In genomic region chr16:79270011-79270410, GRCh38 we compare ENCODE assay signal across 23 cellular contexts.
A peak's percentile ranks its signal among the peaks of the same experiment; 100 is the strongest.
DNase-seq lines count a peak whose midpoint lies in the region; ATAC-seq and TF ChIP-seq lines count a peak whose summit lies in the region.
"Had no signal": no experiment of that assay in that cellular context is flagged by ENCODE, and none has a peak within 500 bp of the region (broad histone marks: within the 10 kb centered on the region; RNA-seq: fewer than 3 reads in every experiment).

No MANE protein-coding gene starts in this region.

- CTCF ChIA-PET in CD4-positive, alpha-beta memory T cell (lab: Charles Lee; ENCODE audit: partially characterized antibody), result interaction anchor here (1.1 to 8.7 kb wide), 7 partner anchors 10 to 332 kb away, joined by 5 to 109 read pairs (median 17); no protein-coding TSS in a partner anchor
- CTCF ChIA-PET in activated CD8-positive, alpha-beta T cell treated with anti-CD3 and anti-CD28 coated beads for 36 hours (lab: Charles Lee), result interaction anchor here (0.7 to 1.3 kb wide), 5 partner anchors 8 to 332 kb away, joined by 3 to 5 read pairs (median 4); no protein-coding TSS in a partner anchor

- no peaks in the 10 kb centered on the region for H3K9me2 ChIP-seq in Karpas-422 (replicated peaks; ENCODE audit: insufficient read depth, low read length)

- no peak overlapping the region for H2AFZ ChIP-seq in Karpas-422 (ENCODE audit: low read length)

- no peaks in the 10 kb centered on the region for H3K79me2 ChIP-seq in Karpas-422 (ENCODE audit: low read length)

- DNase-seq in activated T-cell treated with anti-CD3 and anti-CD28 coated beads, Interleukin-2, amount 50 U/mL, for 24 hours, result no peak
- no peak for DNase-seq in activated T-cell treated with anti-CD3 and anti-CD28 coated beads, Interleukin-2, amount 50 U/mL, for 1 hour
- DNase-seq in CD4-positive, alpha-beta memory T cell, result no peak
- DNase-seq in activated CD8-positive, alpha-beta T cell treated with anti-CD3 and anti-CD28 coated beads for 36 hours, result no peak
- no peak for DNase-seq in effector memory CD8-positive, alpha-beta T cell
- DNase-seq in DMS114 treated with DMSO at 0.1 percent for 48 hours (lab: John Stamatoyannopoulos, UW; ENCODE audit: unreplicated experiment) (no peak), Karpas-422 (no peak), CD14-positive monocyte (ENCODE audit: low spot score) (no peak)
- DNase-seq: BE2C, hypothalamus, left ventricle myocardium inferior, NCI-H1092 treated with DMSO at 0.1 percent for 48 hours, NCI-H187 treated with DMSO at 0.1 percent for 48 hours, NCI-H526 treated with DMSO at 0.1 percent for 48 hours, ovary, retina, SJCRH30, small intestine had no signal

- no peak overlapping the region for H3K4me3 ChIP-seq in CD4-positive, alpha-beta memory T cell (ENCODE audit: low read length in 2 of 2)
- no peak overlapping the region for H3K4me3 ChIP-seq in Karpas-422 (ENCODE audit: low read length)
- H3K4me3 ChIP-seq: coronary artery, HAP-1, left ventricle myocardium inferior, ovary, SJCRH30, suprapubic skin had no signal

- no peak overlapping the region for H3K4me2 ChIP-seq in Karpas-422 (ENCODE audit: low read depth, low read length, poor library complexity, severe bottlenecking)

- H3K27me3 Mint-ChIP-seq in activated T-cell treated with anti-CD3 and anti-CD28 coated beads, Interleukin-2, amount 50 U/mL, for 24 hours, result peaks cover 16% of the 10 kb centered on the region
- peaks cover 0 to 2% of the 10 kb centered on the region in 2 donors for H3K27me3 Mint-ChIP-seq in CD4-positive, alpha-beta memory T cell
- H3K27me3 Mint-ChIP-seq in activated CD8-positive, alpha-beta T cell treated with anti-CD3 and anti-CD28 coated beads for 36 hours, result peaks cover 47% of the 10 kb centered on the region
- H3K27me3 Mint-ChIP-seq in effector memory CD8-positive, alpha-beta T cell, result no peaks in the 10 kb centered on the region
- H3K27me3 Mint-ChIP-seq in CD14-positive monocyte (ENCODE audit: low read depth in 3 of 3), result peaks cover 2 to 15% (median 6%) of the 10 kb centered on the region in 3 donors

- H3K4me1 ChIP-seq in CD4-positive, alpha-beta memory T cell (ENCODE audit: insufficient read depth, low read length), result peaks cover 70% of the 10 kb centered on the region
- H3K4me1 ChIP-seq in Karpas-422 (ENCODE audit: low read length), result peaks cover 6% of the 10 kb centered on the region
- H3K4me1 ChIP-seq: BE2C, HAP-1, left ventricle myocardium inferior, SJCRH30, suprapubic skin had no signal

- no peak overlapping the region for H3K27ac ChIP-seq in CD4-positive, alpha-beta memory T cell (ENCODE audit: low read depth, low read length)
- H3K27ac ChIP-seq in Karpas-422 (ENCODE audit: low read length), result no peak overlapping the region
- H3K27ac ChIP-seq: coronary artery, HL-60, left ventricle myocardium inferior, ovary, SJCRH30, suprapubic skin had no signal

- no peaks in the 10 kb centered on the region for H3K9me3 ChIP-seq in CD4-positive, alpha-beta memory T cell (ENCODE audit: control insufficient read depth in 1 of 2, low read length in 2 of 2)
- H3K9me3 ChIP-seq in Karpas-422 (ENCODE audit: low read length), result no peaks in the 10 kb centered on the region
- H3K9me3 ChIP-seq: BE2C, HAP-1, left ventricle myocardium inferior, ovary, SJCRH30, suprapubic skin had no signal

- H3K9ac ChIP-seq in Karpas-422 (ENCODE audit: low read length), result no peak overlapping the region

- peak overlapping the region; percentile 42 for H3K4me3 Mint-ChIP-seq in activated T-cell treated with anti-CD3 and anti-CD28 coated beads, Interleukin-2, amount 50 U/mL, for 24 hours
- H3K4me3 Mint-ChIP-seq in CD4-positive, alpha-beta memory T cell, result peak overlapping the region in 5 of 8 donors; percentile 47 to 88 (median 83)
- H3K4me3 Mint-ChIP-seq in activated CD8-positive, alpha-beta T cell treated with anti-CD3 and anti-CD28 coated beads for 36 hours, result peak overlapping the region; percentile 24
- peak overlapping the region; percentile 60 to 70 for H3K4me3 Mint-ChIP-seq in effector memory CD8-positive, alpha-beta T cell
- no peak overlapping the region for H3K4me3 Mint-ChIP-seq in CD14-positive monocyte

- ATAC-seq in activated CD8-positive, alpha-beta T cell treated with anti-CD3 and anti-CD28 coated beads for 36 hours, result peak; percentile 3
- no peak for ATAC-seq in effector memory CD8-positive, alpha-beta T cell (replicated peaks)
- ATAC-seq: naive thymus-derived CD8-positive, alpha-beta T cell had no signal

- peaks cover 86% of the 10 kb centered on the region for H3K4me1 Mint-ChIP-seq in activated T-cell treated with anti-CD3 and anti-CD28 coated beads, Interleukin-2, amount 50 U/mL, for 24 hours (ENCODE audit: low read depth)
- H3K4me1 Mint-ChIP-seq in CD4-positive, alpha-beta memory T cell, result peaks cover 63 to 86% (median 70%) of the 10 kb centered on the region in 4 donors
- peaks cover 64% of the 10 kb centered on the region for H3K4me1 Mint-ChIP-seq in activated CD8-positive, alpha-beta T cell treated with anti-CD3 and anti-CD28 coated beads for 36 hours (ENCODE audit: low read depth)
- peaks cover 63 to 66% of the 10 kb centered on the region in 2 donors for H3K4me1 Mint-ChIP-seq in effector memory CD8-positive, alpha-beta T cell (ENCODE audit: low read depth in 2 of 2)
- H3K4me1 Mint-ChIP-seq in CD14-positive monocyte, result peaks cover 31% of the 10 kb centered on the region

- H3K27ac Mint-ChIP-seq in activated T-cell treated with anti-CD3 and anti-CD28 coated beads, Interleukin-2, amount 50 U/mL, for 24 hours, result peak overlapping the region; percentile 96
- H3K27ac Mint-ChIP-seq in CD4-positive, alpha-beta memory T cell, result peak overlapping the region; percentile 81 to 96 (median 91)
- peak overlapping the region; percentile 84 for H3K27ac Mint-ChIP-seq in activated CD8-positive, alpha-beta T cell treated with anti-CD3 and anti-CD28 coated beads for 36 hours
- peak overlapping the region in 1 of 2 donors; percentile 87 for H3K27ac Mint-ChIP-seq in effector memory CD8-positive, alpha-beta T cell
- H3K27ac Mint-ChIP-seq in CD14-positive monocyte, result peak overlapping the region in 2 of 7 donors; percentile 38 to 65

- peaks cover 8% of the 10 kb centered on the region for H3K9me3 Mint-ChIP-seq in activated T-cell treated with anti-CD3 and anti-CD28 coated beads, Interleukin-2, amount 50 U/mL, for 24 hours
- H3K9me3 Mint-ChIP-seq in CD4-positive, alpha-beta memory T cell, result no peaks in the 10 kb centered on the region
- no peaks in the 10 kb centered on the region for H3K9me3 Mint-ChIP-seq in activated CD8-positive, alpha-beta T cell treated with anti-CD3 and anti-CD28 coated beads for 36 hours
- H3K9me3 Mint-ChIP-seq in effector memory CD8-positive, alpha-beta T cell, result no peaks in the 10 kb centered on the region
- H3K9me3 Mint-ChIP-seq in CD14-positive monocyte, result peaks cover 0 to 3% (median 0%) of the 10 kb centered on the region in 7 donors

- no peak for TF ChIP-seq CTCF in activated CD8-positive, alpha-beta T cell treated with anti-CD3 and anti-CD28 coated beads for 36 hours (IDR thresholded peaks at IDR 0.05)
- TF ChIP-seq CTCF in CD14-positive monocyte (IDR thresholded peaks at IDR 0.05), result no peak

- no peaks in the 10 kb centered on the region for H3K36me3 ChIP-seq in CD4-positive, alpha-beta memory T cell (ENCODE audit: insufficient read depth, low read length)
- no peaks in the 10 kb centered on the region for H3K36me3 ChIP-seq in Karpas-422 (ENCODE audit: insufficient read depth, low read length)
- H3K36me3 ChIP-seq: BE2C, HAP-1, left ventricle myocardium inferior, ovary, SJCRH30, suprapubic skin had no signal

- intact Hi-C loops in CD4-positive, alpha-beta memory T cell (cut with micrococcal nuclease), result loop anchor here (5.0 to 10.0 kb wide), 4 partner anchors 115 to 563 kb away; no protein-coding TSS in a partner anchor
- intact Hi-C loops in activated CD8-positive, alpha-beta T cell treated with anti-CD3 and anti-CD28 coated beads for 36 hours (cut with micrococcal nuclease), result loop anchor here (5.0 kb wide), 1 partner anchor 188 kb away; no protein-coding TSS in a partner anchor
- intact Hi-C loops in CD14-positive monocyte (cut with micrococcal nuclease), result no loop called here

- H3K27me3 ChIP-seq in CD4-positive, alpha-beta memory T cell (ENCODE audit: insufficient read depth, low read length), result no peaks in the 10 kb centered on the region
- H3K27me3 ChIP-seq in Karpas-422 (ENCODE audit: low read length), result no peaks in the 10 kb centered on the region
- H3K27me3 ChIP-seq: BE2C, ovary, SJCRH30, suprapubic skin had no signal

- no peaks in the 10 kb centered on the region for H4K20me1 ChIP-seq in Karpas-422 (ENCODE audit: insufficient read depth, low read depth, low read length)

- POLR2A ChIA-PET in CD4-positive, alpha-beta memory T cell (lab: Charles Lee; ENCODE audit: partially characterized antibody), result interaction anchor here (0.9 to 9.0 kb wide), 9 partner anchors 9 to 331 kb away, joined by 3 to 146 read pairs (median 6); partner anchors contain the start of gene MAF
- POLR2A ChIA-PET in activated CD8-positive, alpha-beta T cell treated with anti-CD3 and anti-CD28 coated beads for 36 hours (lab: Charles Lee), result interaction anchor here (0.7 to 2.1 kb wide), 6 partner anchors 9 to 1171 kb away, joined by 3 to 8 read pairs (median 4); partner anchors contain the start of gene WWOX

- H3K36me3 Mint-ChIP-seq in activated T-cell treated with anti-CD3 and anti-CD28 coated beads, Interleukin-2, amount 50 U/mL, for 24 hours (ENCODE audit: low read depth), result no peaks in the 10 kb centered on the region
- H3K36me3 Mint-ChIP-seq in CD4-positive, alpha-beta memory T cell, result no peaks in the 10 kb centered on the region
- no peaks in the 10 kb centered on the region for H3K36me3 Mint-ChIP-seq in activated CD8-positive, alpha-beta T cell treated with anti-CD3 and anti-CD28 coated beads for 36 hours (ENCODE audit: low read depth)
- H3K36me3 Mint-ChIP-seq in effector memory CD8-positive, alpha-beta T cell (ENCODE audit: insufficient read depth), result peaks cover 9% of the 10 kb centered on the region
- no peaks in the 10 kb centered on the region for H3K36me3 Mint-ChIP-seq in CD14-positive monocyte

Comparison
In these comparisons a context has a peak if more than half of its experiments do, and no peak if none do; other contexts are left out.
1. H3K4me3 Mint-ChIP-seq: peak in activated T-cell treated with anti-CD3 and anti-CD28 coated beads, Interleukin-2, amount 50 U/mL, for 24 hours (single experiment), CD4-positive, alpha-beta memory T cell (5 of 8), activated CD8-positive, alpha-beta T cell treated with anti-CD3 and anti-CD28 coated beads for 36 hours (single experiment) and effector memory CD8-positive, alpha-beta T cell (2 of 2); none in CD14-positive monocyte (0 of 2).
2. intact Hi-C loops: an anchor here in CD4-positive, alpha-beta memory T cell (5.0 to 10.0 kb wide) and activated CD8-positive, alpha-beta T cell treated with anti-CD3 and anti-CD28 coated beads for 36 hours (5.0 kb wide); none called in CD14-positive monocyte.